Comparison of ENCODE assay signal across 2 cellular contexts in the genomic region with DNA sequence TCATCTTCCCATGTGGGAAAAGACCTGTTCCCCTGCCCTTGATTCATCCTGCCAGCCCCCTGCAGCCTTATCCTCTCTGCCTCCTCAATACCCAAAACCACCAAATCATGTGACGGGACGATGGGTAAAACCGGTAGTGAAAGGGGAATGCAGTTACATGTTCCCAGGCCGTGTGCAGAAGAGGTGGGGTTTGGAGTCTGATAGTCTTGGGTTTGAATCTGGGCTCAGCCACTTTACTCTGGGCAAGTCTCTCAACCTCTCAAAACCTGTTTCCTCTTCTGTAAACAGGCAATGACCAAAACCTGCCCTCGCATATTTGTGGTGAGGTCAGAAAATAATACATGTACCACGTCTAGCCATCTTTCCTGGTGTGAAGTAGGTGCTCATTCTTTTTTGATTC.
TF ChIP-seq lines count a peak whose summit lies in the region.

No MANE protein-coding gene starts in this region.

TF ChIP-seq in GM12878, 131 proteins besides CTCF, POLR2A, EP300 and RAD21 (continued from another document and continues in another):
- TF ChIP-seq IKZF1 (conservative IDR thresholded peaks at IDR 0.05) (peak; percentile 52; the same call in 1 of the 2 replicates), ETV6 (conservative IDR thresholded peaks at IDR 0.05 in 1 of 2, IDR thresholded peaks at IDR 0.05 in 1 of 2; ENCODE audit: borderline replicate concordance in 1 of 2, low read depth in 1 of 2) (no peak), MTA2 (IDR thresholded peaks at IDR 0.05; ENCODE audit: low read depth) (0 out of 2 replicates have a peak, but pooled peaks have one; percentile 26), DPF2 (IDR thresholded peaks at IDR 0.05) (no peak; the same call in 1 of the 2 replicates), NR2C1 (IDR thresholded peaks at IDR 0.05) (no peak), CHD2 (IDR thresholded peaks at IDR 0.05; ENCODE audit: borderline replicate concordance, low read depth, low read length) (no peak), MYB (IDR thresholded peaks at IDR 0.05; ENCODE audit: borderline replicate concordance, low read depth, low read length) (no peak), ZZZ3 (IDR thresholded peaks at IDR 0.05; ENCODE audit: control insufficient read depth, insufficient read length, low read depth) (no peak), SREBF2 (IDR thresholded peaks at IDR 0.05; ENCODE audit: low read length) (no peak), MXI1 (IDR thresholded peaks at IDR 0.05; ENCODE audit: low read depth, low read length) (no peak), ATF7 (IDR thresholded peaks at IDR 0.05; ENCODE audit: low read depth) (peak; percentile 37; the same call in 1 of the 2 replicates), MEF2A (IDR thresholded peaks at IDR 0.05; ENCODE audit: insufficient read depth, low read depth, low read length) (no peak), RUNX3 (IDR thresholded peaks at IDR 0.05; ENCODE audit: low read length) (peak; percentile 81), MEF2B (IDR thresholded peaks at IDR 0.05; ENCODE audit: partially characterized antibody, poor library complexity, severe bottlenecking) (no peak), ZNF274 (IDR thresholded peaks at IDR 0.05; ENCODE audit: insufficient read depth, insufficient read length) (no peak), POLR2AphosphoS5 (IDR thresholded peaks at IDR 0.05; ENCODE audit: low read length) (no peak; the same call in 1 of the 2 replicates), PAX8 (IDR thresholded peaks at IDR 0.05) (no peak), SUZ12 (IDR thresholded peaks at IDR 0.05; ENCODE audit: unreplicated experiment) (no peak)
- TF ChIP-seq, protein P1, sequence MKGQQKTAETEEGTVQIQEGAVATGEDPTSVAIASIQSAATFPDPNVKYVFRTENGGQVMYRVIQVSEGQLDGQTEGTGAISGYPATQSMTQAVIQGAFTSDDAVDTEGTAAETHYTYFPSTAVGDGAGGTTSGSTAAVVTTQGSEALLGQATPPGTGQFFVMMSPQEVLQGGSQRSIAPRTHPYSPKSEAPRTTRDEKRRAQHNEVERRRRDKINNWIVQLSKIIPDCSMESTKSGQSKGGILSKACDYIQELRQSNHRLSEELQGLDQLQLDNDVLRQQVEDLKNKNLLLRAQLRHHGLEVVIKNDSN (IDR thresholded peaks at IDR 0.05; ENCODE audit: borderline replicate concordance, extremely low read length, insufficient read depth, low read depth, low read length), result peak; percentile 56
- TF ChIP-seq, protein P2, sequence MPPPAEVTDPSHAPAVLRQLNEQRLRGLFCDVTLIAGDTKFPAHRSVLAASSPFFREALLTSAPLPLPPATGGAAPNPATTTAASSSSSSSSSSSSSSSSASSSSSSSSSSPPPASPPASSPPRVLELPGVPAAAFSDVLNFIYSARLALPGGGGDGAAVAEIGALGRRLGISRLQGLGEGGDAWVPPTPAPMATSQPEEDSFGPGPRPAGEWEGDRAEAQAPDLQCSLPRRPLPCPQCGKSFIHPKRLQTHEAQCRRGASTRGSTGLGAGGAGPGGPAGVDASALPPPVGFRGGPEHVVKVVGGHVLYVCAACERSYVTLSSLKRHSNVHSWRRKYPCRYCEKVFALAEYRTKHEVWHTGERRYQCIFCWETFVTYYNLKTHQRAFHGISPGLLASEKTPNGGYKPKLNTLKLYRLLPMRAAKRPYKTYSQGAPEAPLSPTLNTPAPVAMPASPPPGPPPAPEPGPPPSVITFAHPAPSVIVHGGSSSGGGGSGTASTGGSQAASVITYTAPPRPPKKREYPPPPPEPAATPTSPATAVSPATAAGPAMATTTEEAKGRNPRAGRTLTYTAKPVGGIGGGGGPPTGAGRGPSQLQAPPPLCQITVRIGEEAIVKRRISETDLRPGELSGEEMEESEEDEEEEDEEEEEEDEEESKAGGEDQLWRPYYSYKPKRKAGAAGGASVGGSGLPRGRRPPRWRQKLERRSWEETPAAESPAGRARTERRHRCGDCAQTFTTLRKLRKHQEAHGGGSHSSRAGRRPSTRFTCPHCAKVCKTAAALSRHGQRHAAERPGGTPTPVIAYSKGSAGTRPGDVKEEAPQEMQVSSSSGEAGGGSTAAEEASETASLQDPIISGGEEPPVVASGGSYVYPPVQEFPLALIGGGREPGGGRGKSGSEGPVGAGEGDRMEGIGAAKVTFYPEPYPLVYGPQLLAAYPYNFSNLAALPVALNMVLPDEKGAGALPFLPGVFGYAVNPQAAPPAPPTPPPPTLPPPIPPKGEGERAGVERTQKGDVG (CRISPR knock-in tag; IDR thresholded peaks at IDR 0.05), result no peak
- TF ChIP-seq, protein P3, sequence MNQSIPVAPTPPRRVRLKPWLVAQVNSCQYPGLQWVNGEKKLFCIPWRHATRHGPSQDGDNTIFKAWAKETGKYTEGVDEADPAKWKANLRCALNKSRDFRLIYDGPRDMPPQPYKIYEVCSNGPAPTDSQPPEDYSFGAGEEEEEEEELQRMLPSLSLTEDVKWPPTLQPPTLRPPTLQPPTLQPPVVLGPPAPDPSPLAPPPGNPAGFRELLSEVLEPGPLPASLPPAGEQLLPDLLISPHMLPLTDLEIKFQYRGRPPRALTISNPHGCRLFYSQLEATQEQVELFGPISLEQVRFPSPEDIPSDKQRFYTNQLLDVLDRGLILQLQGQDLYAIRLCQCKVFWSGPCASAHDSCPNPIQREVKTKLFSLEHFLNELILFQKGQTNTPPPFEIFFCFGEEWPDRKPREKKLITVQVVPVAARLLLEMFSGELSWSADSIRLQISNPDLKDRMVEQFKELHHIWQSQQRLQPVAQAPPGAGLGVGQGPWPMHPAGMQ (IDR thresholded peaks at IDR 0.05; ENCODE audit: borderline replicate concordance), result no peak
- TF ChIP-seq, protein P4, sequence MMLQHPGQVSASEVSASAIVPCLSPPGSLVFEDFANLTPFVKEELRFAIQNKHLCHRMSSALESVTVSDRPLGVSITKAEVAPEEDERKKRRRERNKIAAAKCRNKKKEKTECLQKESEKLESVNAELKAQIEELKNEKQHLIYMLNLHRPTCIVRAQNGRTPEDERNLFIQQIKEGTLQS (IDR thresholded peaks at IDR 0.05; ENCODE audit: borderline replicate concordance, extremely low read depth, low read depth, low read length), result no peak
- TF ChIP-seq, protein P5, sequence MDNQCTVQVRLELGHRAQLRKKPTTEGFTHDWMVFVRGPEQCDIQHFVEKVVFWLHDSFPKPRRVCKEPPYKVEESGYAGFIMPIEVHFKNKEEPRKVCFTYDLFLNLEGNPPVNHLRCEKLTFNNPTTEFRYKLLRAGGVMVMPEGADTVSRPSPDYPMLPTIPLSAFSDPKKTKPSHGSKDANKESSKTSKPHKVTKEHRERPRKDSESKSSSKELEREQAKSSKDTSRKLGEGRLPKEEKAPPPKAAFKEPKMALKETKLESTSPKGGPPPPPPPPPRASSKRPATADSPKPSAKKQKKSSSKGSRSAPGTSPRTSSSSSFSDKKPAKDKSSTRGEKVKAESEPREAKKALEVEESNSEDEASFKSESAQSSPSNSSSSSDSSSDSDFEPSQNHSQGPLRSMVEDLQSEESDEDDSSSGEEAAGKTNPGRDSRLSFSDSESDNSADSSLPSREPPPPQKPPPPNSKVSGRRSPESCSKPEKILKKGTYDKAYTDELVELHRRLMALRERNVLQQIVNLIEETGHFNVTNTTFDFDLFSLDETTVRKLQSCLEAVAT (IDR thresholded peaks at IDR 0.05), result no peak

TF ChIP-seq in WTC11, 78 proteins besides CTCF, POLR2A, EP300 and RAD21 (continued from another document):
- TF ChIP-seq, protein P6, sequence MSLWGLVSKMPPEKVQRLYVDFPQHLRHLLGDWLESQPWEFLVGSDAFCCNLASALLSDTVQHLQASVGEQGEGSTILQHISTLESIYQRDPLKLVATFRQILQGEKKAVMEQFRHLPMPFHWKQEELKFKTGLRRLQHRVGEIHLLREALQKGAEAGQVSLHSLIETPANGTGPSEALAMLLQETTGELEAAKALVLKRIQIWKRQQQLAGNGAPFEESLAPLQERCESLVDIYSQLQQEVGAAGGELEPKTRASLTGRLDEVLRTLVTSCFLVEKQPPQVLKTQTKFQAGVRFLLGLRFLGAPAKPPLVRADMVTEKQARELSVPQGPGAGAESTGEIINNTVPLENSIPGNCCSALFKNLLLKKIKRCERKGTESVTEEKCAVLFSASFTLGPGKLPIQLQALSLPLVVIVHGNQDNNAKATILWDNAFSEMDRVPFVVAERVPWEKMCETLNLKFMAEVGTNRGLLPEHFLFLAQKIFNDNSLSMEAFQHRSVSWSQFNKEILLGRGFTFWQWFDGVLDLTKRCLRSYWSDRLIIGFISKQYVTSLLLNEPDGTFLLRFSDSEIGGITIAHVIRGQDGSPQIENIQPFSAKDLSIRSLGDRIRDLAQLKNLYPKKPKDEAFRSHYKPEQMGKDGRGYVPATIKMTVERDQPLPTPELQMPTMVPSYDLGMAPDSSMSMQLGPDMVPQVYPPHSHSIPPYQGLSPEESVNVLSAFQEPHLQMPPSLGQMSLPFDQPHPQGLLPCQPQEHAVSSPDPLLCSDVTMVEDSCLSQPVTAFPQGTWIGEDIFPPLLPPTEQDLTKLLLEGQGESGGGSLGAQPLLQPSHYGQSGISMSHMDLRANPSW (CRISPR knock-in tag; conservative IDR thresholded peaks at IDR 0.05; ENCODE audit: low read depth), result no peak
- TF ChIP-seq JAZF1 (CRISPR knock-in tag; IDR thresholded peaks at IDR 0.05), result no peak
- TF ChIP-seq, protein P7, sequence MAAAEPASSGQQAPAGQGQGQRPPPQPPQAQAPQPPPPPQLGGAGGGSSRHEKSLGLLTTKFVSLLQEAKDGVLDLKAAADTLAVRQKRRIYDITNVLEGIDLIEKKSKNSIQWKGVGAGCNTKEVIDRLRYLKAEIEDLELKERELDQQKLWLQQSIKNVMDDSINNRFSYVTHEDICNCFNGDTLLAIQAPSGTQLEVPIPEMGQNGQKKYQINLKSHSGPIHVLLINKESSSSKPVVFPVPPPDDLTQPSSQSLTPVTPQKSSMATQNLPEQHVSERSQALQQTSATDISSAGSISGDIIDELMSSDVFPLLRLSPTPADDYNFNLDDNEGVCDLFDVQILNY (CRISPR knock-in tag; IDR thresholded peaks at IDR 0.05), result no peak
- TF ChIP-seq ELF4 (CRISPR knock-in tag; IDR thresholded peaks at IDR 0.05; ENCODE audit: low read depth), result no peak
